In genomic region chr22:40392618-40393017, GRCh38 we compare ENCODE assay signal across 29 cellular contexts.
"Had no signal": no experiment of that assay in that cellular context is flagged by ENCODE, and none has a peak within 500 bp of the region (broad histone marks: within the 10 kb centered on the region; RNA-seq: fewer than 3 reads in every experiment).

No MANE protein-coding gene starts in this region.

- H3K27ac Mint-ChIP-seq: activated B cell treated with CpG ODN at 0.5 μM for 24 hours; activated CD8-positive, alpha-beta memory T cell treated with anti-CD3 and anti-CD28 coated beads, Interleukin-2, amount 10 ng/mL, durations not matched to agents 7 days and 5 days; activated CD8-positive, alpha-beta T cell treated with anti-CD3 and anti-CD28 coated beads, Interleukin-2, amount 10 ng/mL, durations not matched to agents 7 days and 5 days; activated naive CD8-positive, alpha-beta T cell treated with anti-CD3 and anti-CD28 coated beads, Interleukin-2, amount 10 ng/mL, durations not matched to agents 7 days and 5 days; activated T-cell treated with anti-CD3 and anti-CD28 coated beads, Interleukin-2, amount 50 U/mL, for 72 hours; nephron progenitor cell; stimulated activated effector memory CD8-positive, alpha-beta T cell treated with anti-CD3 and anti-CD28 coated beads, Interleukin-12 subunit alpha, Interleukin-12 subunit beta, amount 100 ng/mL, for 72 hours; stimulated activated naive CD8-positive, alpha-beta T cell treated with anti-CD3 and anti-CD28 coated beads, Interleukin-15, Interleukin-2, amounts not matched to agents 100 ng/mL and 50 ng/mL, for 24 hours; T-helper 2 cell treated with Interferon-gamma antibody and Interleukin-4, amounts not matched to agents 5 μg/mL and 100 μg/mL, for 36 hours had no signal

- H3K36me3 ChIP-seq: left ventricle myocardium inferior, pancreas, prostate gland, sigmoid colon, uterus had no signal

- H3K9me3 ChIP-seq: heart right ventricle, left ventricle myocardium inferior, pancreas, prostate gland, sigmoid colon, thoracic aorta, uterus had no signal

- H3K27ac ChIP-seq: heart right ventricle, left ventricle myocardium inferior, pancreas, prostate gland, sigmoid colon, thoracic aorta, uterus had no signal

- H3K4me3 Mint-ChIP-seq: activated B cell treated with CpG ODN at 0.5 μM for 24 hours; activated CD8-positive, alpha-beta memory T cell treated with anti-CD3 and anti-CD28 coated beads, Interleukin-2, amount 10 ng/mL, durations not matched to agents 7 days and 5 days; activated CD8-positive, alpha-beta T cell treated with anti-CD3 and anti-CD28 coated beads, Interleukin-2, amount 10 ng/mL, durations not matched to agents 7 days and 5 days; activated naive CD8-positive, alpha-beta T cell treated with anti-CD3 and anti-CD28 coated beads, Interleukin-2, amount 10 ng/mL, durations not matched to agents 7 days and 5 days; activated T-cell treated with anti-CD3 and anti-CD28 coated beads, Interleukin-2, amount 50 U/mL, for 72 hours; nephron progenitor cell; stimulated activated effector memory CD8-positive, alpha-beta T cell treated with anti-CD3 and anti-CD28 coated beads, Interleukin-12 subunit alpha, Interleukin-12 subunit beta, amount 100 ng/mL, for 72 hours; stimulated activated naive CD8-positive, alpha-beta T cell treated with anti-CD3 and anti-CD28 coated beads, Interleukin-15, Interleukin-2, amounts not matched to agents 100 ng/mL and 50 ng/mL, for 24 hours; T-cell; T-helper 2 cell treated with Interferon-gamma antibody and Interleukin-4, amounts not matched to agents 5 μg/mL and 100 μg/mL, for 36 hours had no signal

- H3K9me3 Mint-ChIP-seq: activated B cell treated with CpG ODN at 0.5 μM for 24 hours; activated naive CD8-positive, alpha-beta T cell treated with anti-CD3 and anti-CD28 coated beads, Interleukin-2, amount 10 ng/mL, durations not matched to agents 7 days and 5 days; activated T-cell treated with anti-CD3 and anti-CD28 coated beads, Interleukin-2, amount 50 U/mL, for 72 hours; nephron progenitor cell; stimulated activated effector memory CD8-positive, alpha-beta T cell treated with anti-CD3 and anti-CD28 coated beads, Interleukin-12 subunit alpha, Interleukin-12 subunit beta, amount 100 ng/mL, for 72 hours; stimulated activated naive CD8-positive, alpha-beta T cell treated with anti-CD3 and anti-CD28 coated beads, Interleukin-15, Interleukin-2, amounts not matched to agents 100 ng/mL and 50 ng/mL, for 24 hours; T-cell; T-helper 2 cell treated with Interferon-gamma antibody and Interleukin-4, amounts not matched to agents 5 μg/mL and 100 μg/mL, for 36 hours had no signal

- H3K4me3 ChIP-seq: heart right ventricle, left ventricle myocardium inferior, lung, pancreas, prostate gland, sigmoid colon, thoracic aorta, uterus had no signal

- H3K4me1 ChIP-seq: sigmoid colon, uterus had no signal

- H3K27me3 Mint-ChIP-seq: activated B cell treated with CpG ODN at 0.5 μM for 24 hours; activated CD8-positive, alpha-beta memory T cell treated with anti-CD3 and anti-CD28 coated beads, Interleukin-2, amount 10 ng/mL, durations not matched to agents 7 days and 5 days; activated naive CD8-positive, alpha-beta T cell treated with anti-CD3 and anti-CD28 coated beads, Interleukin-2, amount 10 ng/mL, durations not matched to agents 7 days and 5 days; stimulated activated naive CD8-positive, alpha-beta T cell treated with anti-CD3 and anti-CD28 coated beads, Interleukin-15, Interleukin-2, amounts not matched to agents 100 ng/mL and 50 ng/mL, for 24 hours; T-cell had no signal

- ATAC-seq: activated CD8-positive, alpha-beta memory T cell treated with anti-CD3 and anti-CD28 coated beads, Interleukin-2, amount 10 ng/mL, durations not matched to agents 7 days and 5 days; activated CD8-positive, alpha-beta T cell treated with anti-CD3 and anti-CD28 coated beads, Interleukin-2, amount 10 ng/mL, durations not matched to agents 7 days and 5 days; activated T-cell treated with anti-CD3 and anti-CD28 coated beads, Interleukin-2, amount 50 U/mL, for 72 hours; heart right ventricle; pancreas; stimulated activated effector memory CD8-positive, alpha-beta T cell treated with anti-CD3 and anti-CD28 coated beads, Interleukin-12 subunit alpha, Interleukin-12 subunit beta, amount 100 ng/mL, for 72 hours; T-cell had no signal

- DNase-seq: activated B cell treated with CpG ODN at 0.5 μM for 24 hours; activated CD8-positive, alpha-beta memory T cell treated with anti-CD3 and anti-CD28 coated beads, Interleukin-2, amount 10 ng/mL, durations not matched to agents 7 days and 5 days; activated CD8-positive, alpha-beta T cell treated with anti-CD3 and anti-CD28 coated beads, Interleukin-2, amount 10 ng/mL, durations not matched to agents 7 days and 5 days; activated naive CD4-positive, alpha-beta T cell; activated naive CD8-positive, alpha-beta T cell treated with anti-CD3 and anti-CD28 coated beads, Interleukin-2, amount 10 ng/mL, durations not matched to agents 7 days and 5 days; activated T-cell treated with anti-CD3 and anti-CD28 coated beads, Interleukin-2, amount 50 U/mL, for 72 hours; amniotic stem cell; effector memory CD4-positive, alpha-beta T cell; erythroblast; foreskin fibroblast; heart right ventricle; islet precursor cell; left ventricle myocardium inferior; nephron progenitor cell; nucleus accumbens; retina; sigmoid colon; small intestine; stimulated activated CD4-positive, alpha-beta T cell treated with anti-CD3 and anti-CD28 coated beads, Interleukin-4, amount 100 ng/mL, for 24 hours; T-cell; trophoblast cell; uterus had no signal

- H3K27me3 ChIP-seq: heart right ventricle, pancreas, sigmoid colon, uterus had no signal
